ENCODE assay signal across 31 cellular contexts in genomic region chr12:83225806-83226205, GRCh38.
"Had no signal": no experiment of that assay in that cellular context is flagged by ENCODE, and none has a peak within 500 bp of the region (broad histone marks: within the 10 kb centered on the region; RNA-seq: fewer than 3 reads in every experiment).

No MANE protein-coding gene starts in this region.

- H3K27me3 Mint-ChIP-seq: progenitor cell of endocrine pancreas; stimulated activated memory B cell treated with anti-CD40 and anti-IgM and Interleukin-4, amounts not matched to agents 10 μg/mL and 1 μg/mL and 100 μg/mL, for 72 hours; stimulated activated naive CD8-positive, alpha-beta T cell treated with anti-CD3 and anti-CD28 coated beads, Interleukin-15, amount 100 ng/mL, for 72 hours; type B pancreatic cell had no signal

- H3K27me3 ChIP-seq: neural progenitor cell, ovary, spleen, suprapubic skin, testis, tibial artery, transverse colon, upper lobe of right lung, uterus had no signal

- H3K79me2 ChIP-seq: parathyroid adenoma had no signal

- H3K9me3 Mint-ChIP-seq: type B pancreatic cell had no signal

- H3K36me3 Mint-ChIP-seq: neural progenitor cell; stimulated activated memory B cell treated with anti-CD40 and anti-IgM and Interleukin-4, amounts not matched to agents 10 μg/mL and 1 μg/mL and 100 μg/mL, for 72 hours; type B pancreatic cell had no signal

- H3K4me2 ChIP-seq: neural progenitor cell, smooth muscle cell had no signal

- H3K9ac ChIP-seq: neural progenitor cell, parathyroid adenoma had no signal

- H3K36me3 ChIP-seq: neural progenitor cell, ovary, spleen, suprapubic skin, tibial artery, transverse colon, upper lobe of right lung, uterus had no signal

- H3K4me1 ChIP-seq: neural progenitor cell, parathyroid adenoma, psoas muscle, spleen, suprapubic skin, testis, tibial artery, transverse colon, upper lobe of right lung, uterus had no signal

- H3K27ac Mint-ChIP-seq: natural killer cell; nephron; neural progenitor cell; progenitor cell of endocrine pancreas; stimulated activated memory B cell treated with anti-CD40 and anti-IgM and Interleukin-4, amounts not matched to agents 10 μg/mL and 1 μg/mL and 100 μg/mL, for 72 hours; stimulated activated naive CD8-positive, alpha-beta T cell treated with anti-CD3 and anti-CD28 coated beads, Interleukin-15, amount 100 ng/mL, for 72 hours; type B pancreatic cell had no signal

- H3K4me3 Mint-ChIP-seq: natural killer cell; nephron; neural progenitor cell; stimulated activated memory B cell treated with anti-CD40 and anti-IgM and Interleukin-4, amounts not matched to agents 10 μg/mL and 1 μg/mL and 100 μg/mL, for 72 hours; stimulated activated naive CD8-positive, alpha-beta T cell treated with anti-CD3 and anti-CD28 coated beads, Interleukin-15, amount 100 ng/mL, for 72 hours; type B pancreatic cell had no signal

- H3K27ac ChIP-seq: neural progenitor cell, ovary, parathyroid adenoma, psoas muscle, skin epidermis, spleen, suprapubic skin, testis, tibial artery, transverse colon, upper lobe of right lung, uterus had no signal

- DNase-seq: natural killer cell; occipital lobe; ovary; posterior cingulate gyrus; psoas muscle; right cardiac atrium; spleen; stimulated activated CD4-positive, alpha-beta T cell treated with anti-CD3 and anti-CD28 coated beads, Interleukin-12 subunit alpha, Interleukin-12 subunit beta, amount 100 ng/mL, for 4 hours; stimulated activated CD4-positive, alpha-beta T cell treated with anti-CD3 and anti-CD28 coated beads, Interleukin-1b, Interleukin-23, amount 100 ng/mL, for 48 hours; stimulated activated CD4-positive, alpha-beta T cell treated with anti-CD3 and anti-CD28 coated beads, Interleukin-4, amount 100 ng/mL, for 1 hour; stimulated activated CD4-positive, alpha-beta T cell treated with anti-CD3 and anti-CD28 coated beads, Interleukin-4, amount 100 ng/mL, for 4 hours; stimulated activated CD8-positive, alpha-beta memory T cell treated with anti-CD3 and anti-CD28 coated beads, Interleukin-4, amount 100 ng/mL, for 48 hours; stimulated activated naive CD4-positive, alpha-beta T cell; stimulated activated naive CD8-positive, alpha-beta T cell treated with anti-CD3 and anti-CD28 coated beads, Interleukin-15, amount 100 ng/mL, for 72 hours; stimulated activated naive CD8-positive, alpha-beta T cell treated with anti-CD3 and anti-CD28 coated beads, Interleukin-15, Interleukin-2, amounts not matched to agents 100 U/mL and 50 U/mL, for 24 hours; substantia nigra; testis; tibial artery; transverse colon; upper lobe of right lung; uterus had no signal

- H2AFZ ChIP-seq: neural progenitor cell, parathyroid adenoma had no signal

- H3K4me1 Mint-ChIP-seq: natural killer cell; nephron; neural progenitor cell; stimulated activated memory B cell treated with anti-CD40 and anti-IgM and Interleukin-4, amounts not matched to agents 10 μg/mL and 1 μg/mL and 100 μg/mL, for 72 hours; stimulated activated naive CD8-positive, alpha-beta T cell treated with anti-CD3 and anti-CD28 coated beads, Interleukin-15, amount 100 ng/mL, for 72 hours had no signal

- H3K9me3 ChIP-seq: ovary, psoas muscle, suprapubic skin, testis, tibial artery, transverse colon, upper lobe of right lung, uterus had no signal

- ATAC-seq: natural killer cell; psoas muscle; right cardiac atrium; sciatic nerve; stimulated activated memory B cell treated with anti-CD40 and anti-IgM and Interleukin-4, amounts not matched to agents 10 μg/mL and 1 μg/mL and 100 μg/mL, for 72 hours; stimulated activated naive CD8-positive, alpha-beta T cell treated with anti-CD3 and anti-CD28 coated beads, Interleukin-15, amount 100 ng/mL, for 72 hours; stimulated activated naive CD8-positive, alpha-beta T cell treated with anti-CD3 and anti-CD28 coated beads, Interleukin-15, Interleukin-2, amounts not matched to agents 100 U/mL and 50 U/mL, for 24 hours; upper lobe of right lung had no signal

- H3K4me3 ChIP-seq: neural progenitor cell, ovary, psoas muscle, skin epidermis, smooth muscle cell, spleen, suprapubic skin, testis, tibial artery, transverse colon, upper lobe of right lung, uterus had no signal
